Comparison of ENCODE assay signal across 11 cellular contexts in the genomic region with DNA sequence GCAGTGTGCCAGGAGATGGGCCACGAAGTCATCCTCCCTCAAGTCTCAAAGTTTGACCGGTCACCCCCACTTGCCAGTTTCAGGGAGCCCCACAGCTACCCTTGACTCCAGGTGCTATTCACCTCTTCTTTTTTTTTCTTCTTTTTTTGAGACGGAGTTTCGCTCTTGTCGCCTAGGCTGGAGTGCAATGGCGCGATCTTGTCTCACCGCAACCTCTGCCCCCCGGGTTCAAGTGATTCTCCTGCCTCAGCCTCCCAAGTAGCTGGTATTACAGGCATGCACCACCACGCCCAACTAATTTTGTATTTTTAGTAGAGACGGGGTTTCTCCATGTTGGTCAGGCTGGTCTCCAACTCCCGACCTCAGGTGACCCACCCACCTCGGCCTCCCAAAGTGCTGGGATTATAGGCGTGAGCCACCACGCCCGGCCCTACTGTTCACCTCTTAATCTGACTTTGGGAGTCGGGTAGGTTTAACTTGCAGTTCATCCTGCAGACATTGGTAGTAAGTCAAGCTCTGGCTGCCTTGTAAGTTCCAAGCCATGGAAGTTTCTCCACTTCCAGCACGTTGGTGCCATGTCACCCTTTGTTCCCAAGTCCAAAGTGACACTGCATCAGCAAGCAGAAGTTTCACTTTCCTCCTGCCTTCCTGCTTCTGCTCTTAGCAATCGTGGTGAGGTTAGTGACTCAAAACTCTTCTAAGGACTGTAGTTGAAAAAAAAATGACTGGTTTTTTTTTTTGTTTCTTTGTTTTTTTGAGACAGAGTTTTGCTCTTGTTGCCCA. TPM values are rescaled to one million over a fixed set of nuclear protein-coding genes. Genes with fewer than 3 reads are reported as not detected.
DNase-seq lines count a peak whose midpoint lies in the region; ATAC-seq, FAIRE-seq and TF ChIP-seq lines count a peak whose summit lies in the region.
"Not testable (repeated sequence)": the region's sequence is repeated elsewhere in the genome, so short reads cannot be mapped to it uniquely, and the experiment has no call there.
"Had no signal": no experiment of that assay in that cellular context is flagged by ENCODE, and none has a peak within 500 bp of the region (broad histone marks: within the 10 kb centered on the region; RNA-seq: fewer than 3 reads in every experiment).

No MANE protein-coding gene starts in this region.

- not testable (repeated sequence) for TF ChIP-seq POLR2A in GM12892 (IDR thresholded peaks at IDR 0.05; ENCODE audit: low read depth, low read length)

- peaks cover 51% of the 10 kb centered on the region for H3K4me1 Mint-ChIP-seq in activated naive CD4-positive, alpha-beta T cell treated with anti-CD3 and anti-CD28 coated beads, Interleukin-2, amount 10 ng/mL, durations not matched to agents 7 days and 5 days

- peak overlapping the region; percentile 91 for H3K27ac Mint-ChIP-seq in activated naive CD4-positive, alpha-beta T cell treated with anti-CD3 and anti-CD28 coated beads, Interleukin-2, amount 10 ng/mL, durations not matched to agents 7 days and 5 days

- H3K27me3 Mint-ChIP-seq in activated naive CD4-positive, alpha-beta T cell treated with anti-CD3 and anti-CD28 coated beads, Interleukin-2, amount 10 ng/mL, durations not matched to agents 7 days and 5 days, result not testable (repeated sequence)

- H3K9me3 Mint-ChIP-seq in activated naive CD4-positive, alpha-beta T cell treated with anti-CD3 and anti-CD28 coated beads, Interleukin-2, amount 10 ng/mL, durations not matched to agents 7 days and 5 days, result not testable (repeated sequence)

- CTCF ChIA-PET in activated naive CD4-positive, alpha-beta T cell treated with anti-CD3 and anti-CD28 coated beads, Interleukin-2, amount 10 ng/mL, durations not matched to agents 7 days and 5 days (lab: Charles Lee), result interaction anchor here (1.0 kb wide), 1 partner anchor 77 kb away, joined by 3 read pairs; no protein-coding TSS in a partner anchor

- H3K9me3 ChIP-seq in small intestine (ENCODE audit: control insufficient read depth, low read depth), result not testable (repeated sequence)

- peak; percentile 62 for FAIRE-seq in GM12892 (lab: Jason Lieb, UNC)
- not testable (repeated sequence) for FAIRE-seq in small intestine (lab: Jason Lieb, UNC)

- H3K4me3 Mint-ChIP-seq in activated naive CD4-positive, alpha-beta T cell treated with anti-CD3 and anti-CD28 coated beads, Interleukin-2, amount 10 ng/mL, durations not matched to agents 7 days and 5 days, result not testable (repeated sequence)

- 58 to 69% (median 60%) methylated on average over 19 of the region's 19 CpGs for WGBS in small intestine, 3 donors

- H3K36me3 ChIP-seq in small intestine (ENCODE audit: control insufficient read depth in 2 of 2, insufficient read depth in 2 of 2, low read length in 2 of 2), result peaks cover 11 to 21% of the 10 kb centered on the region in 2 donors

- not testable (repeated sequence) for H3K27me3 ChIP-seq in small intestine (ENCODE audit: control insufficient read depth in 2 of 2, insufficient read depth in 2 of 2, low read length in 2 of 2)

- not testable (repeated sequence) for H3K4me1 ChIP-seq in small intestine (ENCODE audit: control insufficient read depth in 2 of 2, insufficient read depth in 1 of 2, low read depth in 1 of 2, low read length in 1 of 2)

- not testable (repeated sequence) for DNase-seq in GM12892 (ENCODE audit: insufficient read length)
- DNase-seq in NOMO-1 treated with DMSO at 0.1 percent for 48 hours (lab: John Stamatoyannopoulos, UW; ENCODE audit: unreplicated experiment) (peak; percentile 82), left lobe of liver (ENCODE audit: low spot score) (peak; percentile 83), small intestine (peak; percentile 94)
- DNase-seq in activated naive CD4-positive, alpha-beta T cell treated with anti-CD3 and anti-CD28 coated beads, Interleukin-2, amount 10 ng/mL, durations not matched to agents 7 days and 5 days, result peak; percentile 59

- not testable (repeated sequence) for H3K4me3 ChIP-seq in small intestine (ENCODE audit: low read depth in 1 of 2, low read length in 2 of 2)

- peak overlapping the region; percentile 89 to 94 for H3K27ac ChIP-seq in small intestine (ENCODE audit: low read depth in 1 of 2, low read length in 1 of 2)

- ATAC-seq in HG02938 (IDR thresholded peaks at IDR 0.05; ENCODE audit: unreplicated experiment), result peak; percentile 2
- ATAC-seq in activated CD4-positive, CD25-positive, alpha-beta regulatory T cell treated with anti-CD3 and anti-CD28 coated beads, Interleukin-2, amount 50 U/mL, for 24 hours, result peak; percentile 75 to 79
- peak; percentile 84 for ATAC-seq in left lobe of liver

- peaks cover 51% of the 10 kb centered on the region for H3K36me3 Mint-ChIP-seq in activated naive CD4-positive, alpha-beta T cell treated with anti-CD3 and anti-CD28 coated beads, Interleukin-2, amount 10 ng/mL, durations not matched to agents 7 days and 5 days

RNA-seq across cellular contexts. Expression of a gene that starts 7.6 kb away (rescaled TPM):
- 158 TPM for polyA plus RNA-seq in GM12892 (2012; ENCODE audit: missing spikeins)
- 56.5 TPM for total RNA-seq in left lobe of liver
- polyA plus RNA-seq in small intestine, result 100 to 1,000 TPM in 1 of 3 donors, 10 to 100 TPM in 2; 58.0 to 107 (median 82.7) TPM

RNA-seq across cellular contexts. Expression of a gene that starts 24.2 kb away (rescaled TPM):
- polyA plus RNA-seq in GM12892 (2012; ENCODE audit: missing spikeins), result 89.1 TPM
- total RNA-seq in left lobe of liver, result 0.86 TPM
- 10 to 100 TPM; 14.8 to 31.3 (median 22.7) TPM for polyA plus RNA-seq in small intestine
- total RNA-seq: chondrocyte, H4, IMR-90 had no signal
- polyA plus RNA-seq: IMR-90 had no signal

RNA-seq across cellular contexts. Expression of a gene that starts 43.0 kb away (rescaled TPM):
- polyA plus RNA-seq in GM12892 (2012; ENCODE audit: missing spikeins), result 494 TPM
- total RNA-seq in left lobe of liver, result 21.0 TPM
- 100 to 1,000 TPM; 135 to 238 (median 152) TPM for polyA plus RNA-seq in small intestine

RNA-seq across cellular contexts. Expression of a gene that starts 54.1 kb away (rescaled TPM):
- polyA plus RNA-seq in GM12892 (2012; ENCODE audit: missing spikeins), result not detected
- not detected for total RNA-seq in left lobe of liver
- polyA plus RNA-seq in small intestine, result not detected
- total RNA-seq: chondrocyte, H4, IMR-90, SJCRH30 had no signal
- polyA plus RNA-seq: IMR-90 had no signal

Comparison
In these comparisons a context has a peak if more than half of its experiments do, and no peak if none do; other contexts are left out.
1. ATAC-seq: peak in every context shown above with its lines; median percentile 84 in left lobe of liver; 77 in activated CD4-positive, CD25-positive, alpha-beta regulatory T cell treated with anti-CD3 and anti-CD28 coated beads, Interleukin-2, amount 50 U/mL, for 24 hours; 2 in HG02938.